In genomic region chr4:147984065-147984777, GRCh38 we compare ENCODE assay signal across 8 cellular contexts.
DNase-seq lines count a peak whose midpoint lies in the region; ATAC-seq and TF ChIP-seq lines count a peak whose summit lies in the region.

No MANE protein-coding gene starts in this region.

- peak overlapping the region; percentile 48 for H3K4me2 ChIP-seq in Karpas-422 (ENCODE audit: low read depth, low read length, poor library complexity, severe bottlenecking)

- H3K27ac ChIP-seq in Karpas-422 (ENCODE audit: low read length) = no peak overlapping the region
- no peak overlapping the region for H3K27ac ChIP-seq in cardiac muscle cell
- peak overlapping the region; percentile 53 to 75 (median 57) for H3K27ac ChIP-seq in gastrocnemius medialis

- no peaks in the 10 kb centered on the region for H3K79me2 ChIP-seq in Karpas-422 (ENCODE audit: low read length)

- no peaks in the 10 kb centered on the region for H3K9me2 ChIP-seq in Karpas-422 (replicated peaks; ENCODE audit: insufficient read depth, low read length)

- TF ChIP-seq POLR2A in gastrocnemius medialis (IDR thresholded peaks at IDR 0.05) = no peak

- no peaks in the 10 kb centered on the region for H4K20me1 ChIP-seq in Karpas-422 (ENCODE audit: insufficient read depth, low read depth, low read length)

- TF ChIP-seq CTCF in cardiac muscle cell (IDR thresholded peaks at IDR 0.05; ENCODE audit: low read depth, low read length) = peak; percentile 85
- peak; percentile 59 to 80 (median 71) for TF ChIP-seq CTCF in gastrocnemius medialis (IDR thresholded peaks at IDR 0.05 in 4 of 5, conservative IDR thresholded peaks at IDR 0.05 in 1 of 5)

- in situ Hi-C loops in gastrocnemius medialis (cut with MboI; ENCODE audit: low sequenced_read_pairs in 4 of 4) = loop anchor here in 1 of 4 donors (10.0 kb wide), 1 partner anchor 71 kb away; no protein-coding TSS in a partner anchor

- H3K27me3 ChIP-seq in Karpas-422 (ENCODE audit: low read length) (no peaks in the 10 kb centered on the region), cardiac muscle cell (no peaks in the 10 kb centered on the region), gastrocnemius medialis (no peaks in the 10 kb centered on the region)

- H3K36me3 ChIP-seq in Karpas-422 (ENCODE audit: insufficient read depth, low read length) = no peaks in the 10 kb centered on the region
- no peaks in the 10 kb centered on the region for H3K36me3 ChIP-seq in cardiac muscle cell
- no peaks in the 10 kb centered on the region for H3K36me3 ChIP-seq in gastrocnemius medialis

- H3K9ac ChIP-seq in Karpas-422 (ENCODE audit: low read length) = no peak overlapping the region

- intact Hi-C loops in activated naive CD4-positive, alpha-beta T cell treated with anti-CD3 and anti-CD28 coated beads for 36 hours (cut with micrococcal nuclease) = loop anchor here (1.0 to 10.0 kb wide), 5 partner anchors 68 to 1051 kb away; no protein-coding TSS in a partner anchor
- intact Hi-C loops in gastrocnemius medialis (cut with DNase I; ENCODE audit: low total_unique reads) = loop anchor here (2.0 kb wide), 1 partner anchor 85 kb away; no protein-coding TSS in a partner anchor

- peak; percentile 19 for DNase-seq in activated naive CD4-positive, alpha-beta T cell treated with anti-CD3 and anti-CD28 coated beads for 36 hours
- no peak for DNase-seq in activated naive CD4-positive, alpha-beta T cell treated with anti-CD3 and anti-CD28 coated beads, Interleukin-2, amount 50 U/mL, for 16 hours
- peak; percentile 91 for DNase-seq in Karpas-422
- DNase-seq in activated CD4-positive, alpha-beta T cell treated with anti-CD3 and anti-CD28 coated beads, Interleukin-2, amount 10 ng/mL, durations not matched to agents 7 days and 5 days = peak; percentile 35
- DNase-seq in cardiac muscle cell (ENCODE audit: low read depth in 1 of 2, low spot score in 1 of 2) = peak; percentile 65 to 73
- DNase-seq in gastrocnemius medialis = peak; percentile 11 to 51
- DNase-seq in epidermal melanocyte (ENCODE audit: insufficient read length, low spot score) = no peak
- no peak for DNase-seq in effector CD4-positive, alpha-beta T cell

- CTCF ChIA-PET in activated naive CD4-positive, alpha-beta T cell treated with anti-CD3 and anti-CD28 coated beads for 36 hours (lab: Charles Lee) = interaction anchor here (0.6 to 0.8 kb wide), 4 partner anchors 17 to 548 kb away, joined by 3 to 4 read pairs (median 3); no protein-coding TSS in a partner anchor
- CTCF ChIA-PET in activated CD4-positive, alpha-beta T cell treated with anti-CD3 and anti-CD28 coated beads, Interleukin-2, amount 10 ng/mL, durations not matched to agents 7 days and 5 days (lab: Charles Lee) = interaction anchor here (1.5 kb wide), 1 partner anchor 15 kb away, joined by 4 read pairs; no protein-coding TSS in a partner anchor

- H3K36me3 Mint-ChIP-seq in activated naive CD4-positive, alpha-beta T cell treated with anti-CD3 and anti-CD28 coated beads for 36 hours (ENCODE audit: low read depth) = peaks cover 2% of the 10 kb centered on the region
- H3K36me3 Mint-ChIP-seq in activated CD4-positive, alpha-beta T cell treated with anti-CD3 and anti-CD28 coated beads, Interleukin-2, amount 10 ng/mL, durations not matched to agents 7 days and 5 days (ENCODE audit: low read depth) = no peaks in the 10 kb centered on the region

- H3K4me3 ChIP-seq in Karpas-422 (ENCODE audit: low read length) = peak overlapping the region; percentile 46; the same call in 1 of the 2 replicates
- H3K4me3 ChIP-seq in cardiac muscle cell = no peak overlapping the region
- H3K4me3 ChIP-seq in gastrocnemius medialis = no peak overlapping the region

- H3K4me1 ChIP-seq in Karpas-422 (ENCODE audit: low read length) (peaks cover 46% of the 10 kb centered on the region), cardiac muscle cell (ENCODE audit: low read depth) (peaks cover 5% of the 10 kb centered on the region), gastrocnemius medialis (peaks cover 31 to 39% of the 10 kb centered on the region in 2 donors)

- H2AFZ ChIP-seq in Karpas-422 (ENCODE audit: low read length) = no peak overlapping the region

- H3K4me3 Mint-ChIP-seq in activated naive CD4-positive, alpha-beta T cell treated with anti-CD3 and anti-CD28 coated beads for 36 hours = no peak overlapping the region
- no peak overlapping the region for H3K4me3 Mint-ChIP-seq in activated CD4-positive, alpha-beta T cell treated with anti-CD3 and anti-CD28 coated beads, Interleukin-2, amount 10 ng/mL, durations not matched to agents 7 days and 5 days

- peaks cover 9% of the 10 kb centered on the region for H3K4me1 Mint-ChIP-seq in activated naive CD4-positive, alpha-beta T cell treated with anti-CD3 and anti-CD28 coated beads for 36 hours (ENCODE audit: low read depth)
- peaks cover 14% of the 10 kb centered on the region for H3K4me1 Mint-ChIP-seq in activated CD4-positive, alpha-beta T cell treated with anti-CD3 and anti-CD28 coated beads, Interleukin-2, amount 10 ng/mL, durations not matched to agents 7 days and 5 days

- H3K9me3 ChIP-seq in Karpas-422 (ENCODE audit: low read length) (no peaks in the 10 kb centered on the region), cardiac muscle cell (ENCODE audit: low read depth) (no peaks in the 10 kb centered on the region), gastrocnemius medialis (no peaks in the 10 kb centered on the region)

- H3K27me3 Mint-ChIP-seq in activated naive CD4-positive, alpha-beta T cell treated with anti-CD3 and anti-CD28 coated beads for 36 hours (ENCODE audit: low read depth) = no peaks in the 10 kb centered on the region
- no peaks in the 10 kb centered on the region for H3K27me3 Mint-ChIP-seq in activated CD4-positive, alpha-beta T cell treated with anti-CD3 and anti-CD28 coated beads, Interleukin-2, amount 10 ng/mL, durations not matched to agents 7 days and 5 days

- H3K27ac Mint-ChIP-seq in activated naive CD4-positive, alpha-beta T cell treated with anti-CD3 and anti-CD28 coated beads for 36 hours = no peak overlapping the region
- no peak overlapping the region for H3K27ac Mint-ChIP-seq in activated CD4-positive, alpha-beta T cell treated with anti-CD3 and anti-CD28 coated beads, Interleukin-2, amount 10 ng/mL, durations not matched to agents 7 days and 5 days

- no peaks in the 10 kb centered on the region for H3K9me3 Mint-ChIP-seq in activated naive CD4-positive, alpha-beta T cell treated with anti-CD3 and anti-CD28 coated beads for 36 hours
- no peaks in the 10 kb centered on the region for H3K9me3 Mint-ChIP-seq in activated CD4-positive, alpha-beta T cell treated with anti-CD3 and anti-CD28 coated beads, Interleukin-2, amount 10 ng/mL, durations not matched to agents 7 days and 5 days

- POLR2A ChIA-PET in activated CD4-positive, alpha-beta T cell treated with anti-CD3 and anti-CD28 coated beads, Interleukin-2, amount 10 ng/mL, durations not matched to agents 7 days and 5 days (lab: Charles Lee) = no interaction called here

- peak; percentile 79 to 88 for ATAC-seq in gastrocnemius medialis

Comparison
In these comparisons a context has a peak if more than half of its experiments do, and no peak if none do; other contexts are left out.
1. DNase-seq: peak in activated naive CD4-positive, alpha-beta T cell treated with anti-CD3 and anti-CD28 coated beads for 36 hours (single experiment), Karpas-422 (single experiment), activated CD4-positive, alpha-beta T cell treated with anti-CD3 and anti-CD28 coated beads, Interleukin-2, amount 10 ng/mL, durations not matched to agents 7 days and 5 days (single experiment), cardiac muscle cell (2 of 2) and gastrocnemius medialis (2 of 2); none in activated naive CD4-positive, alpha-beta T cell treated with anti-CD3 and anti-CD28 coated beads, Interleukin-2, amount 50 U/mL, for 16 hours (single experiment), epidermal melanocyte (single experiment) and effector CD4-positive, alpha-beta T cell (single experiment).
2. H3K27ac ChIP-seq: peak in gastrocnemius medialis (4 of 4); none in Karpas-422 (single experiment) and cardiac muscle cell (single experiment).